ENCODE assay signal across 29 cellular contexts in the genomic region with DNA sequence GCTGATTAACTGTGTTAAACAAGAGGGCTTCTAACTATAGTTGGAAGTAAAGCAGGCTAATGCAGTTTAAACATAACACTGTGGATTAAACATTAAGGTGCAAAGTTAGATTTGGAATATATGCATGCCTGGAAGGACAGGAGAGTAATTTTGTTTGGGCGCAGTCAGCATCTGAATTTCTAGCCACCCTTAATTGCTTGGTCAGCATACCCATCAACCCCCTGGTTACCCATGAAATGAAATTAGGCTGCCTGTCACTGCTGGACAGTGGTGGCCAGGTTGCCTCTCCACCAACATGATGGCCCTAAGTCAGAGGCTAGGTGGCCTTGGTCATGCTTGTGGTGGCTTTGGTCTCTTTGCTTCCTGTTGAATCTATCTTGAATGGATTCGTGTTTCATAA. TPM values are rescaled to one million over a fixed set of nuclear protein-coding genes. Genes with fewer than 3 reads are reported as not detected.
"Had no signal": no experiment of that assay in that cellular context is flagged by ENCODE, and none has a peak within 500 bp of the region (broad histone marks: within the 10 kb centered on the region; RNA-seq: fewer than 3 reads in every experiment).

No MANE protein-coding gene starts in this region.

- H3K4me1 ChIP-seq: parathyroid adenoma, psoas muscle, spleen, testis, tibial artery, transverse colon, upper lobe of right lung, uterus had no signal

- H3K9me3 ChIP-seq: ovary, psoas muscle, spleen, suprapubic skin, testis, tibial artery, transverse colon, upper lobe of right lung, uterus had no signal

- H3K79me2 ChIP-seq: parathyroid adenoma had no signal

- H3K27ac ChIP-seq: ovary, parathyroid adenoma, psoas muscle, skin epidermis, spleen, suprapubic skin, testis, tibial artery, transverse colon, upper lobe of right lung, uterus had no signal

- ATAC-seq: naive thymus-derived CD8-positive, alpha-beta T cell; natural killer cell treated with Interleukin-12 subunit alpha and Interleukin-12 subunit beta and Interleukin-15 and Interleukin-18, amount 100 ng/mL, for 72 hours; psoas muscle; right cardiac atrium; sciatic nerve; stimulated activated memory B cell treated with anti-CD40 and anti-IgM and Interleukin-4, amounts not matched to agents 10 μg/mL and 1 μg/mL and 100 μg/mL, for 72 hours; stimulated activated naive CD8-positive, alpha-beta T cell treated with anti-CD3 and anti-CD28 coated beads, Interleukin-15, amount 100 ng/mL, for 72 hours; stimulated activated naive CD8-positive, alpha-beta T cell treated with anti-CD3 and anti-CD28 coated beads, Interleukin-15, Interleukin-2, amounts not matched to agents 100 U/mL and 50 U/mL, for 24 hours; upper lobe of right lung had no signal

- H3K9ac ChIP-seq: parathyroid adenoma had no signal

- H3K4me2 ChIP-seq: smooth muscle cell had no signal

- H3K4me3 ChIP-seq: ovary, psoas muscle, skin epidermis, smooth muscle cell, spleen, suprapubic skin, testis, tibial artery, transverse colon, upper lobe of right lung, uterus had no signal

- H3K27me3 ChIP-seq: ovary, spleen, suprapubic skin, testis, tibial artery, transverse colon, upper lobe of right lung, uterus had no signal

- DNase-seq: naive thymus-derived CD8-positive, alpha-beta T cell; nephron progenitor cell; occipital lobe; ovary; posterior cingulate gyrus; psoas muscle; right cardiac atrium; spleen; stimulated activated CD4-positive, alpha-beta T cell treated with anti-CD3 and anti-CD28 coated beads, Interleukin-12 subunit alpha, Interleukin-12 subunit beta, amount 100 ng/mL, for 4 hours; stimulated activated CD4-positive, alpha-beta T cell treated with anti-CD3 and anti-CD28 coated beads, Interleukin-1b, Interleukin-23, amount 100 ng/mL, for 48 hours; stimulated activated CD4-positive, alpha-beta T cell treated with anti-CD3 and anti-CD28 coated beads, Interleukin-4, amount 100 ng/mL, for 1 hour; stimulated activated CD4-positive, alpha-beta T cell treated with anti-CD3 and anti-CD28 coated beads, Interleukin-4, amount 100 ng/mL, for 4 hours; stimulated activated CD8-positive, alpha-beta memory T cell treated with anti-CD3 and anti-CD28 coated beads, Interleukin-4, amount 100 ng/mL, for 48 hours; stimulated activated naive CD4-positive, alpha-beta T cell; stimulated activated naive CD8-positive, alpha-beta T cell treated with anti-CD3 and anti-CD28 coated beads, Interleukin-15, amount 100 ng/mL, for 72 hours; stimulated activated naive CD8-positive, alpha-beta T cell treated with anti-CD3 and anti-CD28 coated beads, Interleukin-15, Interleukin-2, amounts not matched to agents 100 U/mL and 50 U/mL, for 24 hours; substantia nigra; testis; tibial artery; transverse colon; upper lobe of right lung; uterus had no signal

- H2AFZ ChIP-seq: parathyroid adenoma had no signal

- H3K36me3 ChIP-seq: ovary, spleen, suprapubic skin, tibial artery, transverse colon, upper lobe of right lung, uterus had no signal

RNA-seq across cellular contexts. Expression of gene PTPRB, which starts 30.0 kb away (rescaled TPM):
- total RNA-seq: naive thymus-derived CD8-positive, alpha-beta T cell had no signal
- polyA plus RNA-seq: naive thymus-derived CD8-positive, alpha-beta T cell had no signal
